19 cellular contexts compared by ENCODE assay signal in genomic region chr1:193476748-193477147, GRCh38.
"Had no signal": no experiment of that assay in that cellular context is flagged by ENCODE, and none has a peak within 500 bp of the region (broad histone marks: within the 10 kb centered on the region; RNA-seq: fewer than 3 reads in every experiment).

No MANE protein-coding gene starts in this region.

- H3K4me1 ChIP-seq: parathyroid adenoma, right lobe of liver, thyroid gland had no signal

- H3K27ac ChIP-seq: cardiac muscle cell, esophagus muscularis mucosa, parathyroid adenoma, right lobe of liver, thyroid gland had no signal

- H3K9me3 ChIP-seq: esophagus muscularis mucosa, right lobe of liver, thyroid gland had no signal

- H3K4me3 Mint-ChIP-seq: activated naive CD8-positive, alpha-beta T cell treated with anti-CD3 and anti-CD28 coated beads, Interleukin-2, amount 10 ng/mL, durations not matched to agents 7 days and 5 days; dendritic cell treated with granulocyte-macrophage colony-stimulating factor and Interleukin-4, amounts not matched to agents 40 ng/mL and 50 ng/mL, for 4 days; memory B cell; stimulated activated memory B cell treated with anti-CD40 and anti-IgM and Interleukin-4, amounts not matched to agents 10 μg/mL and 1 μg/mL and 100 μg/mL, for 72 hours had no signal

- DNase-seq: activated CD4-positive, alpha-beta T cell treated with anti-CD3 and anti-CD28 coated beads, Interleukin-2, amount 50 U/mL, for 4 hours; activated effector memory CD4-positive, alpha-beta T cell treated with Interleukin-2 at 50 U/mL for 16 hours; activated naive CD8-positive, alpha-beta T cell treated with anti-CD3 and anti-CD28 coated beads, Interleukin-2, amount 10 ng/mL, durations not matched to agents 7 days and 5 days; activated T-cell treated with anti-CD3 and anti-CD28 coated beads, Interleukin-2, amount 50 U/mL, for 1 hour; amygdala; effector memory CD4-positive, alpha-beta T cell; natural killer cell; right lobe of liver; small intestine; stimulated activated CD4-positive, alpha-beta T cell treated with anti-CD3 and anti-CD28 coated beads, Interleukin-15, amount 100 ng/mL, for 24 hours; stimulated activated CD4-positive, alpha-beta T cell treated with anti-CD3 and anti-CD28 coated beads, Interleukin-2, amount 100 ng/mL, for 48 hours; SW 1271; thyroid gland had no signal

- H3K36me3 Mint-ChIP-seq: memory B cell had no signal

- H3K27ac Mint-ChIP-seq: dendritic cell treated with granulocyte-macrophage colony-stimulating factor and Interleukin-4, amounts not matched to agents 40 ng/mL and 50 ng/mL, for 4 days had no signal

- H3K36me3 ChIP-seq: cardiac muscle cell, esophagus muscularis mucosa, right lobe of liver, thyroid gland had no signal

- H3K27me3 Mint-ChIP-seq: activated naive CD8-positive, alpha-beta T cell treated with anti-CD3 and anti-CD28 coated beads, Interleukin-2, amount 10 ng/mL, durations not matched to agents 7 days and 5 days; dendritic cell treated with granulocyte-macrophage colony-stimulating factor and Interleukin-4, amounts not matched to agents 40 ng/mL and 50 ng/mL, for 4 days; memory B cell; stimulated activated memory B cell treated with anti-CD40 and anti-IgM and Interleukin-4, amounts not matched to agents 10 μg/mL and 1 μg/mL and 100 μg/mL, for 72 hours had no signal

- H3K4me3 ChIP-seq: cardiac muscle cell, esophagus muscularis mucosa, right lobe of liver, thyroid gland had no signal

- H2AFZ ChIP-seq: parathyroid adenoma had no signal

- ATAC-seq: natural killer cell; right lobe of liver; stimulated activated memory B cell treated with anti-CD40 and anti-IgM and Interleukin-4, amounts not matched to agents 10 μg/mL and 1 μg/mL and 100 μg/mL, for 72 hours had no signal

- H3K79me2 ChIP-seq: parathyroid adenoma had no signal

- H3K27me3 ChIP-seq: cardiac muscle cell, esophagus muscularis mucosa, right lobe of liver, thyroid gland had no signal
